ENCODE assay signal across 22 cellular contexts in the genomic region with DNA sequence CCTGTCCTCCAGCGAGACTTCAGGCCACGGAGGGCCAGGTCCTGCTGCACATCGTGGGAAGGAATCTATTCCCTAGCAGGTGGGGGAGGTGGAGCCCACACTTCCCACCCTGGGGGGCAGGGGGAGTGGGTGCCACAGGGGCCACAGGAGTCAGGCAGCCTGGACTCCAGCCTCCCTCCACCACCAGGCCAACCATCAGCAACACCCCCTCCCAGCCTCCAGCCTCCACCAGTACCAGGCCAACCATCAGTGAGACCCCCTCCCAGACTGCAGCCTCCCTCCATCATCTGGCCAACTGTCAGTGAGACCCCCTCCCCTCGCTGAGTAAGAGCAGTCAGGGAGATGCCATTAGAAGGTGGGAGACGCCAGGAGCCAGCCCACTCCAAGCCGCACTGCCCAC. TPM values are rescaled to one million over a fixed set of nuclear protein-coding genes. Genes with fewer than 3 reads are reported as not detected.
"Had no signal": no experiment of that assay in that cellular context is flagged by ENCODE, and none has a peak within 500 bp of the region (broad histone marks: within the 10 kb centered on the region; RNA-seq: fewer than 3 reads in every experiment).

No MANE protein-coding gene starts in this region.

- H3K4me3 ChIP-seq: body of pancreas, colonic mucosa, gastrocnemius medialis, stomach had no signal

- H3K9me3 ChIP-seq: body of pancreas, colonic mucosa, gastrocnemius medialis, stomach had no signal

- H3K27me3 ChIP-seq: body of pancreas, colonic mucosa, gastrocnemius medialis, stomach had no signal

- H3K4me1 ChIP-seq: body of pancreas, colonic mucosa, gastrocnemius medialis, stomach had no signal

- ATAC-seq: activated CD8-positive, alpha-beta memory T cell treated with anti-CD3 and anti-CD28 coated beads, Interleukin-2, amount 10 ng/mL, durations not matched to agents 7 days and 5 days; body of pancreas; gastrocnemius medialis; naive thymus-derived CD4-positive, alpha-beta T cell; SK-N-SH treated with all-trans-retinoic acid at 6 μM for 48 hours; WTC11 had no signal

- DNase-seq: activated CD4-positive, alpha-beta memory T cell treated with anti-CD3 and anti-CD28 coated beads, Interleukin-2, amount 10 ng/mL, durations not matched to agents 7 days and 5 days; activated CD4-positive, alpha-beta T cell treated with anti-CD3 and anti-CD28 coated beads for 36 hours; activated CD8-positive, alpha-beta memory T cell treated with anti-CD3 and anti-CD28 coated beads, Interleukin-2, amount 10 ng/mL, durations not matched to agents 7 days and 5 days; activated gamma-delta T cell; body of pancreas; colonic mucosa; erythroblast; gastrocnemius medialis; immature natural killer cell; mesenchymal stem cell; naive thymus-derived CD4-positive, alpha-beta T cell; SIG-M5; stimulated activated CD4-positive, alpha-beta T cell treated with anti-CD3 and anti-CD28 coated beads, Interleukin-12 subunit alpha, Interleukin-12 subunit beta, amount 100 ng/mL, for 4 hours; stimulated activated CD4-positive, alpha-beta T cell treated with anti-CD3 and anti-CD28 coated beads, Interleukin-2, amount 100 ng/mL, for 24 hours; stomach; T-cell; trophoblast cell had no signal

- H3K27ac ChIP-seq: body of pancreas, colonic mucosa, gastrocnemius medialis, stomach had no signal

RNA-seq across cellular contexts. Expression of gene GSG1L, which starts 34.0 kb away (rescaled TPM):
- total RNA-seq: activated CD4-positive, alpha-beta T cell treated with anti-CD3 and anti-CD28 coated beads for 36 hours; activated CD8-positive, alpha-beta memory T cell treated with anti-CD3 and anti-CD28 coated beads, Interleukin-2, amount 10 ng/mL, durations not matched to agents 7 days and 5 days; body of pancreas; gastrocnemius medialis; liver; mucosa of gallbladder; renal cortical epithelial cell; stomach; T-cell had no signal
- polyA plus RNA-seq: immature natural killer cell; liver; naive thymus-derived CD4-positive, alpha-beta T cell had no signal
